In the genomic region with DNA sequence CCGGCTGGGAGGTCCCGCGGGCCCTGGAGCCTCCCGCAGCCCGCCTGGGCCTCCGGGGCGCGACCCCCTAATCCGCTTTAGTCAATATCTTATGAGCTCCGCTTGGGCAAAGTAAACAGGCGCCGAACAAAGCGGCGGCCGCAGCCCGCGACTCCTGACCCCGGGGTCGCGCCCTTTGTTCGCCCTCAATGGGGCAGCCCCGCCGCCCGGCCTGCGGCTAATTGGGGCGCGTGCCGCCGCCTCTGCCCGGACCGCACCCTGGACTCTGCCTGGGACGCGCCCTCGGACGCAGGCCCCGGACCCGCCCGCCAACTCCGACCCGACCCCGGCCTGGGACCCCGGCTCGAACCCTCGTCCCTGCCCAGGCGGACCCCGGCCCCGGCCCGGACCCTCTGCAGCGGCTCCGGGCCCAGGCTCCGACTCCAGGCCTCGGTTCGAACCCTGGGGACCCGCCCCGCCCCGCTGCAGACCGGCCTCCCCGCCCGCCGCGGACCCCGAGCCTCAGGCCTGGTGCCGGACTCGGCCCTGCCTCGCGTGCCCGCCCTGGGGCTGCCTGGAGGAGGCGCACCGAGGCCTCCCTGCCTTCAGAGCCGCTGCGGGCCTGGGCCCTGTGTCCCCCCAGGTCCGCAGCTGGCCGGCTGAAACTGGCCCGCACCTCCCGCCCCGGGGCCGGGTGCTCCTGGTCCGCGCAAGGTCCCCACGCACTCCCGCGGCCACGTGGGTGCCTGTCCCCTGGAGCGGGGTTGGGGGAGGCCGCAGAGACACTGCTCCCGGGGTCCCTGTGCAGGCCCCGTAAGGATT, we compare ENCODE assay signal across 2 cellular contexts.
TF ChIP-seq lines count a peak whose summit lies in the region.

No MANE protein-coding gene starts in this region.

TF ChIP-seq in SK-N-SH, 30 proteins besides CTCF, POLR2A, EP300 and RAD21 (continued from another document):
- TF ChIP-seq REST (IDR thresholded peaks at IDR 0.05; ENCODE audit: low read depth, low read length), result no peak
- TF ChIP-seq NRF1 (IDR thresholded peaks at IDR 0.05; ENCODE audit: low read depth, low read length), result no peak
- no peak for TF ChIP-seq GABPA (IDR thresholded peaks at IDR 0.05; ENCODE audit: low read depth)
- no peak for TF ChIP-seq JUND (IDR thresholded peaks at IDR 0.05)
TF ChIP-seq in SK-N-SH: peak in this region for 0.

TF ChIP-seq in SK-N-SH treated with all-trans-retinoic acid at 6 μM for 48 hours, 23 proteins besides CTCF, POLR2A, EP300 and RAD21 (continued from another document):
- TF ChIP-seq, protein P1, sequence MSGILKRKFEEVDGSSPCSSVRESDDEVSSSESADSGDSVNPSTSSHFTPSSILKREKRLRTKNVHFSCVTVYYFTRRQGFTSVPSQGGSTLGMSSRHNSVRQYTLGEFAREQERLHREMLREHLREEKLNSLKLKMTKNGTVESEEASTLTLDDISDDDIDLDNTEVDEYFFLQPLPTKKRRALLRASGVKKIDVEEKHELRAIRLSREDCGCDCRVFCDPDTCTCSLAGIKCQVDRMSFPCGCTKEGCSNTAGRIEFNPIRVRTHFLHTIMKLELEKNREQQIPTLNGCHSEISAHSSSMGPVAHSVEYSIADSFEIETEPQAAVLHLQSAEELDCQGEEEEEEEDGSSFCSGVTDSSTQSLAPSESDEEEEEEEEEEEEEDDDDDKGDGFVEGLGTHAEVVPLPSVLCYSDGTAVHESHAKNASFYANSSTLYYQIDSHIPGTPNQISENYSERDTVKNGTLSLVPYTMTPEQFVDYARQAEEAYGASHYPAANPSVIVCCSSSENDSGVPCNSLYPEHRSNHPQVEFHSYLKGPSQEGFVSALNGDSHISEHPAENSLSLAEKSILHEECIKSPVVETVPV (CRISPR knock-in tag; IDR thresholded peaks at IDR 0.05), result no peak
- no peak for TF ChIP-seq TOX (CRISPR knock-in tag; IDR thresholded peaks at IDR 0.05; ENCODE audit: borderline replicate concordance)
- no peak for TF ChIP-seq OSR1 (CRISPR knock-in tag; IDR thresholded peaks at IDR 0.05)
- no peak for TF ChIP-seq GLIS3 (CRISPR knock-in tag; IDR thresholded peaks at IDR 0.05)
- TF ChIP-seq, protein P2, sequence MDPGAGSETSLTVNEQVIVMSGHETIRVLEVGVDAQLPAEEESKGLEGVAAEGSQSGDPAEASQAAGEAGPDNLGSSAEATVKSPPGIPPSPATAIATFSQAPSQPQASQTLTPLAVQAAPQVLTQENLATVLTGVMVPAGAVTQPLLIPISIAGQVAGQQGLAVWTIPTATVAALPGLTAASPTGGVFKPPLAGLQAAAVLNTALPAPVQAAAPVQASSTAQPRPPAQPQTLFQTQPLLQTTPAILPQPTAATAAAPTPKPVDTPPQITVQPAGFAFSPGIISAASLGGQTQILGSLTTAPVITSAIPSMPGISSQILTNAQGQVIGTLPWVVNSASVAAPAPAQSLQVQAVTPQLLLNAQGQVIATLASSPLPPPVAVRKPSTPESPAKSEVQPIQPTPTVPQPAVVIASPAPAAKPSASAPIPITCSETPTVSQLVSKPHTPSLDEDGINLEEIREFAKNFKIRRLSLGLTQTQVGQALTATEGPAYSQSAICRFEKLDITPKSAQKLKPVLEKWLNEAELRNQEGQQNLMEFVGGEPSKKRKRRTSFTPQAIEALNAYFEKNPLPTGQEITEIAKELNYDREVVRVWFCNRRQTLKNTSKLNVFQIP (CRISPR knock-in tag; IDR thresholded peaks at IDR 0.05; ENCODE audit: borderline replicate concordance, low read depth), result no peak
- TF ChIP-seq ZNF8 (CRISPR knock-in tag; IDR thresholded peaks at IDR 0.05), result no peak
- no peak for TF ChIP-seq ARNTL (CRISPR knock-in tag; IDR thresholded peaks at IDR 0.05; ENCODE audit: borderline replicate concordance, low read depth)
- TF ChIP-seq ZFP30 (CRISPR knock-in tag; IDR thresholded peaks at IDR 0.05), result no peak
- TF ChIP-seq ISL1 (CRISPR knock-in tag; IDR thresholded peaks at IDR 0.05), result no peak
